Comparison of ENCODE assay signal across 17 cellular contexts in genomic region chr9:8348756-8349155, GRCh38.
DNase-seq lines count a peak whose midpoint lies in the region; ATAC-seq lines count a peak whose summit lies in the region.
"Had no signal": no experiment of that assay in that cellular context is flagged by ENCODE, and none has a peak within 500 bp of the region (broad histone marks: within the 10 kb centered on the region; RNA-seq: fewer than 3 reads in every experiment).

No MANE protein-coding gene starts in this region.

- DNase-seq in caudate nucleus (lab: John Stamatoyannopoulos, UW) (peak in 1 of 61 donors; percentile 4), pons (ENCODE audit: low spot score) (peak; percentile 75), ecto neural progenitor cell (ENCODE audit: low spot score) (no peak)
- DNase-seq in activated naive CD4-positive, alpha-beta T cell treated with anti-CD3 and anti-CD28 coated beads, Interleukin-2, amount 50 U/mL, for 16 hours: no peak
- DNase-seq: CD4-positive, alpha-beta T cell; DMS153; DMS79; GDM1; GOT3; H7; HFFc6 had no signal

- H3K27me3 ChIP-seq in layer of hippocampus (ENCODE audit: control insufficient read depth, insufficient read depth, low read length): no peaks in the 10 kb centered on the region

- H3K27ac ChIP-seq in caudate nucleus (ENCODE audit: low read depth, low read length) (peak overlapping the region; percentile 54), layer of hippocampus (ENCODE audit: low read depth, low read length) (peak overlapping the region; percentile 39), temporal lobe (ENCODE audit: low read depth, low read length) (peak overlapping the region; percentile 10)
- H3K27ac ChIP-seq: C4-2B had no signal

- no peak for ATAC-seq in HG02759 (IDR thresholded peaks at IDR 0.05; ENCODE audit: unreplicated experiment)
- ATAC-seq: HCT116, HepG2 had no signal
